ENCODE assay signal across 1 cellular context in genomic region chr2:182924311-182924710, GRCh38.
TF ChIP-seq lines count a peak whose summit lies in the region.

No MANE protein-coding gene starts in this region.

TF ChIP-seq in IMR-90, 13 proteins besides CTCF, POLR2A, EP300 and RAD21 (continued from another document):
- TF ChIP-seq USF2 (IDR thresholded peaks at IDR 0.05; ENCODE audit: low read depth, low read length): no peak
